ENCODE assay signal across 8 cellular contexts in the genomic region with DNA sequence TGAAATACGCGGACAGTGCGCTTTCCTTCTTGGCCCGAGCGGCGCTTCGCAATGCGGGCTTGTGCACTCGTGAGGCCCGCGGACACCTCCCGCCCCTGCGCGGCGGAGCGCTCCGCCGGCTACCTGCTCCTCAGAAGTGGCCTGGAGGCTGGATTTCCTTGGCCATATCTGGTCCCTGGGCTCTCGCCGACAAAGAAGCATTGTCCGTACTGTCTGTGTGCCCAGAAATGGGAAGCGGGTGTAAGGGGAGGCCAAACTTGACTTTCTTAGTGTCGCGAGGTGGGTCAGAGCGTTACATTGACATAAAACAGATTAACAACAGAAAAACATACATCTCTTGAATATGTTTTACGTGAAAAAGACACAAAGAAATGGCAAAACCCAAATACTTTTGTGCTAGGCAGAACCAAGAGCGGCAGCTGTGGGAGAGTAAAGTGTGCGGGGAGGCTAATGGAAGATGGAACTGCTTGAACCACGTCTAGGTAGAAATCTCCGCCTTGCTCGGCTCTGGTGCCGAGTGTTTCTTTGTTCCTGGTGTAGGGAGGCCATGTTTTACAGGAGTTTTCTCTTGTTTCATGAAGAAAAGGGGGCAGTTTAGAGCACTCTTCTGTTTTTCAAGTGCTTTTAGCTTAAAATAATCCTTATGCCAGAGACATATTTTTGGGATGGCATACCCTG. TPM values are rescaled to one million over a fixed set of nuclear protein-coding genes. Genes with fewer than 3 reads are reported as not detected.
A peak's percentile ranks its signal among the peaks of the same experiment; 100 is the strongest.
DNase-seq lines count a peak whose midpoint lies in the region; ATAC-seq and TF ChIP-seq lines count a peak whose summit lies in the region.

No MANE protein-coding gene starts in this region.

- peaks cover 5% of the 10 kb centered on the region for H3K36me3 Mint-ChIP-seq in WTC11

- H3K9me3 ChIP-seq in ES-I3 (ENCODE audit: control insufficient read depth, insufficient read depth, low read length) (no peaks in the 10 kb centered on the region), esophagus squamous epithelium (no peaks in the 10 kb centered on the region), neuronal stem cell (replicated peaks in 1 of 2; ENCODE audit: control insufficient read depth in 2 of 2, insufficient read depth in 1 of 2, low read depth in 1 of 2, low read length in 2 of 2) (no peaks in the 10 kb centered on the region)

- WGBS in esophagus squamous epithelium, 2 donors = 0 to 1% methylated on average over 12 of the region's 32 CpGs
- no CpG with 5 or more reads among the region's 32 CpGs for WGBS in neuronal stem cell (ENCODE audit: extremely low coverage in 2 of 2, insufficient read length in 2 of 2, insufficient replicate concordance in 1 of 2), 2 donors

- H4K91ac ChIP-seq in neuronal stem cell (ENCODE audit: low read depth, low read length, poor library complexity) = no peak overlapping the region

- no peak overlapping the region for H2BK120ac ChIP-seq in neuronal stem cell (ENCODE audit: low read depth, low read length)

- H4K8ac ChIP-seq in neuronal stem cell (ENCODE audit: low read depth, low read length) = no peak overlapping the region

- no peak overlapping the region for H2AK5ac ChIP-seq in neuronal stem cell (ENCODE audit: low read depth, low read length)

- CTCF ChIA-PET in WTC11 (lab: Charles Lee) = interaction anchor here (0.6 to 1.5 kb wide), 6 partner anchors 39 to 111 kb away, joined by 3 to 5 read pairs (median 3); no protein-coding TSS in a partner anchor

- peak overlapping the region; percentile 93 for H2BK5ac ChIP-seq in neuronal stem cell (ENCODE audit: low read length)

- TF ChIP-seq POLR2A in esophagus squamous epithelium (IDR thresholded peaks at IDR 0.05) = no peak

- ATAC-seq in GM21786 (IDR thresholded peaks at IDR 0.05; ENCODE audit: unreplicated experiment) (peak; percentile 11), WTC11 (no peak)

- H3K9me3 Mint-ChIP-seq in WTC11 = no peaks in the 10 kb centered on the region

- H3K23ac ChIP-seq in neuronal stem cell (ENCODE audit: low read depth, low read length, poor library complexity) = peak overlapping the region; percentile 98

- H3K36me3 ChIP-seq in ES-I3 (ENCODE audit: insufficient read depth, low read length) (no peaks in the 10 kb centered on the region), esophagus squamous epithelium (no peaks in the 10 kb centered on the region), neuronal stem cell (replicated peaks in 1 of 2; ENCODE audit: control insufficient read depth in 2 of 2, insufficient read depth in 2 of 2, low read length in 2 of 2) (peaks cover 0 to 9% of the 10 kb centered on the region in 2 donors)

- H3K4me1 ChIP-seq in ES-I3 (ENCODE audit: insufficient read depth, low read length) = no peaks in the 10 kb centered on the region
- H3K4me1 ChIP-seq in esophagus squamous epithelium = peaks cover 8 to 24% (median 14%) of the 10 kb centered on the region in 3 donors
- H3K4me1 ChIP-seq in neuronal stem cell (ENCODE audit: control insufficient read depth in 2 of 2, insufficient read depth in 1 of 2, low read depth in 1 of 2, low read length in 2 of 2) = peaks cover 3 to 5% of the 10 kb centered on the region in 2 donors

- peaks cover 31% of the 10 kb centered on the region for H3K4me1 Mint-ChIP-seq in WTC11

- DNase-seq in Kasumi-1 (lab: John Stamatoyannopoulos, UW) (peak; percentile 35 to 56), WTC11 (ENCODE audit: low spot score) (no peak), esophagus squamous epithelium (lab: John Stamatoyannopoulos, UW) (no peak), neuronal stem cell (ENCODE audit: low spot score) (no peak), NCI-H1436 (lab: John Stamatoyannopoulos, UW) (no peak), NCI-H446 treated with DMSO at 0.1 percent for 48 hours (lab: John Stamatoyannopoulos, UW) (no peak)

- TF ChIP-seq CTCF in WTC11 (IDR thresholded peaks at IDR 0.05) = no peak
- TF ChIP-seq CTCF in esophagus squamous epithelium (IDR thresholded peaks at IDR 0.05) = no peak

- H3K14ac ChIP-seq in neuronal stem cell (ENCODE audit: low read length) = peak overlapping the region; percentile 25

- H3K27me3 Mint-ChIP-seq in WTC11 (ENCODE audit: low read depth) = no peaks in the 10 kb centered on the region; the same call in 1 of the 2 replicates

- H3K27me3 ChIP-seq in esophagus squamous epithelium (no peaks in the 10 kb centered on the region), neuronal stem cell (ENCODE audit: control insufficient read depth in 3 of 3, insufficient read depth in 3 of 3, low read depth in 1 of 3, low read length in 3 of 3) (no peaks in the 10 kb centered on the region)

- H3K4me3 ChIP-seq in esophagus squamous epithelium (peak overlapping the region; percentile 73 to 92 (median 88)), neuronal stem cell (ENCODE audit: low read length in 2 of 2) (peak overlapping the region; percentile 74 to 97)

- H2BK15ac ChIP-seq in neuronal stem cell (ENCODE audit: low read length) = no peak overlapping the region

- H3K4ac ChIP-seq in neuronal stem cell (ENCODE audit: low read length) = no peak overlapping the region

- H2BK12ac ChIP-seq in neuronal stem cell (ENCODE audit: low read length) = no peak overlapping the region

- H3K18ac ChIP-seq in neuronal stem cell (ENCODE audit: low read length) = peak overlapping the region; percentile 93

- POLR2A ChIA-PET in WTC11 (lab: Charles Lee) = interaction anchor here (0.9 to 1.5 kb wide), 4 partner anchors 8 to 67 kb away, joined by 3 to 4 read pairs (median 3); no protein-coding TSS in a partner anchor

- H3K27ac Mint-ChIP-seq in WTC11 = peak overlapping the region; percentile 96

- peak overlapping the region; percentile 96 for H3K4me3 Mint-ChIP-seq in WTC11

- H3K9ac ChIP-seq in ES-I3 (ENCODE audit: low read depth, low read length) (peak overlapping the region; percentile 92), neuronal stem cell (ENCODE audit: low read depth, low read length, poor library complexity) (peak overlapping the region; percentile 97)

- H3K79me1 ChIP-seq in neuronal stem cell (ENCODE audit: low read depth, low read length) = peaks cover 5% of the 10 kb centered on the region

- H2AFZ ChIP-seq in neuronal stem cell (ENCODE audit: low read length) = peak overlapping the region; percentile 99

- intact Hi-C loops in esophagus squamous epithelium (cut with DNase I) = no loop called here

- H3K27ac ChIP-seq in esophagus squamous epithelium = peak overlapping the region; percentile 97 to 99 (median 98)
- H3K27ac ChIP-seq in neuronal stem cell (replicated peaks; ENCODE audit: low read length) = peak overlapping the region; percentile 77

- peak overlapping the region; percentile 64 for H3K4me2 ChIP-seq in neuronal stem cell (ENCODE audit: insufficient read depth, low read length, poor library complexity, severe bottlenecking)

TF ChIP-seq in WTC11, 78 proteins besides CTCF, POLR2A, EP300 and RAD21:
- TF ChIP-seq ZBTB21 (CRISPR knock-in tag; IDR thresholded peaks at IDR 0.05; ENCODE audit: borderline replicate concordance) = no peak
- no peak for TF ChIP-seq RORB (CRISPR knock-in tag; IDR thresholded peaks at IDR 0.05)
- peak; percentile 25; the same call in 1 of the 2 replicates for TF ChIP-seq ZNF219 (CRISPR knock-in tag; IDR thresholded peaks at IDR 0.05; ENCODE audit: borderline replicate concordance)
- TF ChIP-seq MAX (CRISPR knock-in tag; IDR thresholded peaks at IDR 0.05) = no peak
- no peak for TF ChIP-seq ARID4B (CRISPR knock-in tag; IDR thresholded peaks at IDR 0.05; ENCODE audit: borderline replicate concordance)

RNA-seq across cellular contexts. Expression of gene LANCL2, which starts 1.5 kb away (rescaled TPM):
- total RNA-seq in WTC11 (2021) = 9.1 to 13.2 TPM (median 10.2 TPM) in 3 replicates
- total RNA-seq in esophagus squamous epithelium = 10 to 100 TPM in 2 of 4 donors, 1 to 10 TPM in 2; 6.4 to 12.8 (median 9.7) TPM
- 4.8 TPM for polyA plus RNA-seq in neuronal stem cell (2013, experiment 1 of 2)
- polyA plus RNA-seq in neuronal stem cell (2013, experiment 2 of 2) = 5.3 TPM

Comparison
In these comparisons a context has a peak if more than half of its experiments do, and no peak if none do; other contexts are left out.
1. DNase-seq: peak in Kasumi-1 (2 of 2); none in WTC11 (single experiment), esophagus squamous epithelium (single experiment), neuronal stem cell (single experiment), NCI-H1436 (single experiment) and NCI-H446 treated with DMSO at 0.1 percent for 48 hours (single experiment).